ENCODE assay signal across 1 cellular context in genomic region chr11:61971177-61972111, GRCh38.
TF ChIP-seq lines count a peak whose summit lies in the region.

No MANE protein-coding gene starts in this region.

TF ChIP-seq in HepG2, 621 proteins besides CTCF, POLR2A, EP300 and RAD21 (continued from another document and continues in another):
- TF ChIP-seq SNAPC4 (CRISPR knock-in tag; IDR thresholded peaks at IDR 0.05): no peak
- TF ChIP-seq NCOA2 (CRISPR knock-in tag; IDR thresholded peaks at IDR 0.05): no peak
- no peak; the same call in 1 of the 2 replicates for TF ChIP-seq STAG1 (CRISPR knock-in tag; IDR thresholded peaks at IDR 0.05)
- TF ChIP-seq USF2 (IDR thresholded peaks at IDR 0.05; ENCODE audit: low read depth, low read length): peak; percentile 56
- TF ChIP-seq USF2 (CRISPR knock-in tag; IDR thresholded peaks at IDR 0.05; ENCODE audit: borderline replicate concordance): peak; percentile 48; the same call in 1 of the 2 replicates
- no peak for TF ChIP-seq ZKSCAN1 (IDR thresholded peaks at IDR 0.05; ENCODE audit: low read length)
- TF ChIP-seq ZNF691 (CRISPR knock-in tag; IDR thresholded peaks at IDR 0.05; ENCODE audit: borderline replicate concordance, low read depth): no peak
- no peak for TF ChIP-seq MLXIP (CRISPR knock-in tag; IDR thresholded peaks at IDR 0.05; ENCODE audit: borderline replicate concordance)
- TF ChIP-seq ZNF740 (CRISPR knock-in tag; IDR thresholded peaks at IDR 0.05): no peak; the same call in 1 of the 2 replicates
- TF ChIP-seq MIXL1 (CRISPR knock-in tag; IDR thresholded peaks at IDR 0.05): no peak; the same call in 1 of the 2 replicates
- TF ChIP-seq SRY (CRISPR knock-in tag; IDR thresholded peaks at IDR 0.05): no peak
- no peak for TF ChIP-seq ZNF83 (CRISPR knock-in tag; IDR thresholded peaks at IDR 0.05; ENCODE audit: borderline replicate concordance)
- TF ChIP-seq STAT5B (CRISPR knock-in tag; IDR thresholded peaks at IDR 0.05): no peak
- peak; percentile 82 for TF ChIP-seq MXD4 (CRISPR knock-in tag; IDR thresholded peaks at IDR 0.05)
- TF ChIP-seq ARID4A (CRISPR knock-in tag; IDR thresholded peaks at IDR 0.05; ENCODE audit: borderline replicate concordance): peak; percentile 62; the same call in 1 of the 2 replicates
- no peak for TF ChIP-seq ISX (CRISPR knock-in tag; conservative IDR thresholded peaks at IDR 0.05)
- TF ChIP-seq NCOR1 (IDR thresholded peaks at IDR 0.05; ENCODE audit: borderline replicate concordance, low read length): no peak; the same call in 1 of the 2 replicates
- no peak for TF ChIP-seq ARNTL (CRISPR knock-in tag; IDR thresholded peaks at IDR 0.05)
- TF ChIP-seq ZMYM4 (CRISPR knock-in tag; IDR thresholded peaks at IDR 0.05): peak; percentile 25; the same call in 1 of the 2 replicates
- TF ChIP-seq TP53 (CRISPR knock-in tag; conservative IDR thresholded peaks at IDR 0.05): no peak
- TF ChIP-seq DNMT3B (CRISPR knock-in tag; conservative IDR thresholded peaks at IDR 0.05): peak; percentile 32; the same call in 1 of the 2 replicates
- TF ChIP-seq SAP130 (CRISPR knock-in tag; IDR thresholded peaks at IDR 0.05; ENCODE audit: low read depth): peak; percentile 87
- TF ChIP-seq TBX3 (IDR thresholded peaks at IDR 0.05; ENCODE audit: borderline replicate concordance): 0 out of 2 replicates have a peak, but pooled peaks have one; percentile 20
- no peak for TF ChIP-seq HHEX (CRISPR knock-in tag; IDR thresholded peaks at IDR 0.05)
- peak; percentile 67 for TF ChIP-seq ZFY (CRISPR knock-in tag; IDR thresholded peaks at IDR 0.05)
- no peak for TF ChIP-seq PAX8 (CRISPR knock-in tag; IDR thresholded peaks at IDR 0.05; ENCODE audit: borderline replicate concordance)
- TF ChIP-seq BRF2 (CRISPR knock-in tag; IDR thresholded peaks at IDR 0.05): no peak
- peak; percentile 67 for TF ChIP-seq KDM2A (CRISPR knock-in tag; IDR thresholded peaks at IDR 0.05; ENCODE audit: borderline replicate concordance, low read depth)
- no peak; the same call in 1 of the 2 replicates for TF ChIP-seq NAIF1 (CRISPR knock-in tag; IDR thresholded peaks at IDR 0.05; ENCODE audit: borderline replicate concordance)
- no peak; the same call in 1 of the 2 replicates for TF ChIP-seq SRF (IDR thresholded peaks at IDR 0.05; ENCODE audit: low read depth, low read length)
- peak; percentile 57 for TF ChIP-seq YY1 (IDR thresholded peaks at IDR 0.05; ENCODE audit: insufficient read depth, insufficient replicate concordance, low read depth, low read length)
- no peak for TF ChIP-seq ZNF839 (CRISPR knock-in tag; IDR thresholded peaks at IDR 0.05; ENCODE audit: borderline replicate concordance)
- peak; percentile 71; the same call in 1 of the 2 replicates for TF ChIP-seq HOXA3 (CRISPR knock-in tag; IDR thresholded peaks at IDR 0.05)
- TF ChIP-seq ZNF17 (CRISPR knock-in tag; IDR thresholded peaks at IDR 0.05): no peak
- peak; percentile 53; the same call in 1 of the 2 replicates for TF ChIP-seq ZBTB26 (CRISPR knock-in tag; IDR thresholded peaks at IDR 0.05; ENCODE audit: borderline replicate concordance)
- no peak for TF ChIP-seq MTF1 (CRISPR knock-in tag; IDR thresholded peaks at IDR 0.05)
- TF ChIP-seq ZBTB42 (CRISPR knock-in tag; IDR thresholded peaks at IDR 0.05): no peak
- TF ChIP-seq ZBTB20 (CRISPR knock-in tag; IDR thresholded peaks at IDR 0.05; ENCODE audit: borderline replicate concordance, low read depth): 0 out of 2 replicates have a peak, but pooled peaks have one; percentile 5
- TF ChIP-seq FOXK1 (CRISPR knock-in tag; IDR thresholded peaks at IDR 0.05; ENCODE audit: borderline replicate concordance, low read depth): peak; percentile 57; the same call in 1 of the 2 replicates
- peak; percentile 85; the same call in 1 of the 2 replicates for TF ChIP-seq NFKB2 (CRISPR knock-in tag; IDR thresholded peaks at IDR 0.05; ENCODE audit: borderline replicate concordance)
- TF ChIP-seq BHLHE40 (IDR thresholded peaks at IDR 0.05; ENCODE audit: low read length): peak; percentile 59; the same call in 1 of the 2 replicates
- TF ChIP-seq HOXA7 (CRISPR knock-in tag; IDR thresholded peaks at IDR 0.05): no peak
- no peak for TF ChIP-seq ZNF775 (CRISPR knock-in tag; IDR thresholded peaks at IDR 0.05; ENCODE audit: borderline replicate concordance)
- TF ChIP-seq ZNF18 (CRISPR knock-in tag; IDR thresholded peaks at IDR 0.05; ENCODE audit: insufficient replicate concordance): no peak
